27 cellular contexts compared by ENCODE assay signal in the genomic region with DNA sequence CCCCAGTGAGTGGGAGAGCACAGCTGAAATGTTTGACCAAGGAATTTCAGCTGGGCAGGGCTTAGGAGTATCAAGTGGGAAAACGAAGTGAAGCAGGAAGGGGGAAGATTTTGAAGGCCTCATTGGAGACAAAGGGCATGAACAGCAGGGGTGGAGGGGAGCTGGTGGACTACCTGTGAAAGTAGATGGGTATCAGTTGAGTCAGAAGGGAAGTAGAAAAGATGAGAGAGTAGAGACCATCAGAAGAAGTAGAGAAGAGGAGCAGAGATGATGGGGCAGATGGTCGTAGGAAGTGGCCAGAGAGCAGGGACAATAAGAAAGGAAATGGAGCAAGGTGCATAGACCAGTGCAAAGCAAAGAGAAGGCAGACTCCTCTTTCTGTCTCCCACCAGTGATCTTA.
"Had no signal": no experiment of that assay in that cellular context is flagged by ENCODE, and none has a peak within 500 bp of the region (broad histone marks: within the 10 kb centered on the region; RNA-seq: fewer than 3 reads in every experiment).

No MANE protein-coding gene starts in this region.

- H3K27ac Mint-ChIP-seq: activated CD4-positive, alpha-beta memory T cell treated with anti-CD3 and anti-CD28 coated beads for 36 hours; activated CD4-positive, alpha-beta T cell treated with anti-CD3 and anti-CD28 coated beads, Interleukin-2, amount 10 ng/mL, durations not matched to agents 7 days and 5 days; activated naive CD4-positive, alpha-beta T cell treated with anti-CD3 and anti-CD28 coated beads, Interleukin-2, amount 50 U/mL, for 24 hours; WTC11 had no signal

- H3K9ac ChIP-seq: SK-N-SH had no signal

- H3K27me3 ChIP-seq: brain microvascular endothelial cell, MG63, Peyer's patch, SJCRH30 had no signal

- H3K4me3 Mint-ChIP-seq: activated CD4-positive, alpha-beta memory T cell treated with anti-CD3 and anti-CD28 coated beads for 36 hours; activated CD4-positive, alpha-beta T cell treated with anti-CD3 and anti-CD28 coated beads, Interleukin-2, amount 10 ng/mL, durations not matched to agents 7 days and 5 days; activated naive CD4-positive, alpha-beta T cell treated with anti-CD3 and anti-CD28 coated beads, Interleukin-2, amount 50 U/mL, for 24 hours; WTC11 had no signal

- H3K9me3 Mint-ChIP-seq: activated naive CD4-positive, alpha-beta T cell treated with anti-CD3 and anti-CD28 coated beads, Interleukin-2, amount 50 U/mL, for 24 hours had no signal

- H3K36me3 ChIP-seq: brain microvascular endothelial cell, cardiac muscle cell, MG63, Peyer's patch, SJCRH30 had no signal

- H3K4me1 ChIP-seq: Peyer's patch had no signal

- DNase-seq: activated CD4-positive, alpha-beta memory T cell treated with anti-CD3 and anti-CD28 coated beads for 36 hours; activated CD4-positive, alpha-beta T cell treated with anti-CD3 and anti-CD28 coated beads, Interleukin-2, amount 10 ng/mL, durations not matched to agents 7 days and 5 days; activated CD4-positive, CD25-positive, alpha-beta regulatory T cell treated with anti-CD3 and anti-CD28 coated beads, Interleukin-2, amount 50 U/mL, for 72 hours; activated effector memory CD4-positive, alpha-beta T cell treated with Interleukin-2 at 50 U/mL for 16 hours; activated naive CD4-positive, alpha-beta T cell; activated T-cell treated with anti-CD3 and anti-CD28 coated beads for 4 hours; brain microvascular endothelial cell; MG63; MV-4-11; NCI-H1092 treated with DMSO at 0.1 percent for 48 hours; NCI-H1417 treated with DMSO at 0.1 percent for 48 hours; NCI-H1694; NCI-H2029; NCI-H2107; NCI-H2171 treated with DMSO at 0.1 percent for 48 hours; NCI-H226; NCI-H526 treated with DMSO at 0.1 percent for 48 hours; NCI-H82; Peyer's patch; Right ventricle myocardium superior; SJCRH30; SK-N-SH; T-helper 9 cell had no signal

- H3K9me3 ChIP-seq: MG63, Peyer's patch, SJCRH30, SK-N-SH had no signal

- H3K27me3 Mint-ChIP-seq: activated CD4-positive, alpha-beta memory T cell treated with anti-CD3 and anti-CD28 coated beads for 36 hours; activated CD4-positive, alpha-beta T cell treated with anti-CD3 and anti-CD28 coated beads, Interleukin-2, amount 10 ng/mL, durations not matched to agents 7 days and 5 days; activated naive CD4-positive, alpha-beta T cell treated with anti-CD3 and anti-CD28 coated beads, Interleukin-2, amount 50 U/mL, for 24 hours had no signal

- ATAC-seq: WTC11 had no signal

- H3K27ac ChIP-seq: brain microvascular endothelial cell, cardiac muscle cell, Peyer's patch, RWPE1 had no signal

- H3K4me2 ChIP-seq: SK-N-SH had no signal

- H3K4me3 ChIP-seq: cardiac muscle cell, MG63, Peyer's patch had no signal
